In genomic region chr1:11970441-11971185, GRCh38 we compare ENCODE assay signal across 1 cellular context.
TF ChIP-seq lines count a peak whose summit lies in the region.

No MANE protein-coding gene starts in this region.

TF ChIP-seq in K562, 482 proteins besides CTCF, POLR2A, EP300 and RAD21:
- 0 out of 2 replicates have a peak, but pooled peaks have one; percentile 17 for TF ChIP-seq POLR2G (IDR thresholded peaks at IDR 0.05; ENCODE audit: low read depth, low read length)
- no peak for TF ChIP-seq POLR2H (tag; IDR thresholded peaks at IDR 0.05; ENCODE audit: low read depth)
